ENCODE assay signal across 8 cellular contexts in the genomic region with DNA sequence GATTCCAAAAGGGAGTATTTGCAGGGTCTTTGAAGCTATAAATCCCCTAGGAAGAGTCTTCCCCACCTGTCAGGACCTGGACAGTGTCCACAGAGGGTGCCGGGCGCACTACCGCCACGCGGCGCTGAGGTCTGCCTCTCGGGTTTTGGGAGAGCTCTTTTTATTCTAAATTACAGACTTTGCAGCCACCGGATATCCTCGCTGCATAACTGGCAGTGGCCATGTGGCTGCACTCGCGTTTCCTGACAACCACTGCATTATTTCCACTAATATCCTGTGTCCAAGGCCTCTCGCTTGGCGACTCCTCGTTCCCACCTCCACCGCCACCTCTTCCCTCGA. TPM values are rescaled to one million over a fixed set of nuclear protein-coding genes. Genes with fewer than 3 reads are reported as not detected.
DNase-seq lines count a peak whose midpoint lies in the region; ATAC-seq and TF ChIP-seq lines count a peak whose summit lies in the region.

No MANE protein-coding gene starts in this region.

- no peaks in the 10 kb centered on the region for H3K9me2 ChIP-seq in GM23338 (ENCODE audit: insufficient read depth)

- no peak overlapping the region for H3K27ac ChIP-seq in GM23338 (ENCODE audit: low read depth)
- peak overlapping the region; percentile 90 for H3K27ac ChIP-seq in left ventricle myocardium inferior (replicated peaks)

- H3K27me3 ChIP-seq in GM23338 (ENCODE audit: insufficient read depth) (peaks cover 11% of the 10 kb centered on the region; the same call in 1 of the 2 replicates), left ventricle myocardium inferior (ENCODE audit: low read depth) (no peaks in the 10 kb centered on the region)

- peaks cover 9% of the 10 kb centered on the region; the same call in 1 of the 2 replicates for H3K36me3 ChIP-seq in GM23338 (ENCODE audit: insufficient read depth)
- no peaks in the 10 kb centered on the region for H3K36me3 ChIP-seq in left ventricle myocardium inferior

- H3K9me3 Mint-ChIP-seq in GM23338, result no peaks in the 10 kb centered on the region
- no peaks in the 10 kb centered on the region for H3K9me3 Mint-ChIP-seq in activated naive CD8-positive, alpha-beta T cell treated with anti-CD3 and anti-CD28 coated beads, Interleukin-2, amount 50 U/mL, for 24 hours

- H3K4me1 ChIP-seq in GM23338 (ENCODE audit: insufficient read depth), result peaks cover 31% of the 10 kb centered on the region
- H3K4me1 ChIP-seq in left ventricle myocardium inferior, result peaks cover 53% of the 10 kb centered on the region

- H3F3A ChIP-seq in GM23338 (replicated peaks; ENCODE audit: low read depth), result no peaks in the 10 kb centered on the region

- TF ChIP-seq CTCF in GM23338 (conservative IDR thresholded peaks at IDR 0.05; ENCODE audit: low read depth in 2 of 2), result no peak; a peak in 1 of 4 replicates
- peak; percentile 38 for TF ChIP-seq CTCF in left ventricle myocardium inferior (IDR thresholded peaks at IDR 0.05; ENCODE audit: borderline replicate concordance)

- peak overlapping the region; percentile 97 for H3K4me2 ChIP-seq in GM23338

- no peaks in the 10 kb centered on the region for H3K9me3 ChIP-seq in left ventricle myocardium inferior (replicated peaks)

- peaks cover 13% of the 10 kb centered on the region for H4K20me1 ChIP-seq in GM23338 (replicated peaks; ENCODE audit: insufficient read depth)

- peak; percentile 71 for DNase-seq in ELR (ENCODE audit: low read depth)
- peak; percentile 63 for DNase-seq in GM23338 (ENCODE audit: low spot score)
- peak; percentile 8 for DNase-seq in NCI-H2081 treated with DMSO at 0.1 percent for 48 hours (lab: John Stamatoyannopoulos, UW)
- DNase-seq in activated naive CD8-positive, alpha-beta T cell treated with anti-CD3 and anti-CD28 coated beads, Interleukin-2, amount 50 U/mL, for 24 hours, result peak; percentile 45
- peak; percentile 51 for DNase-seq in left ventricle myocardium inferior
- peak in 9 of 10 donors; percentile 36 to 88 (median 46) for DNase-seq in posterior cingulate gyrus
- no peak for DNase-seq in GM19240 (ENCODE audit: insufficient read length, low spot score)
- DNase-seq in cerebellum (ENCODE audit: low spot score), result no peak

- intact Hi-C loops in left ventricle myocardium inferior (cut with micrococcal nuclease), result loop anchor here (10.0 kb wide), 1 partner anchor 109 kb away; no protein-coding TSS in a partner anchor
- intact Hi-C loops in posterior cingulate gyrus (cut with DNase I), result loop anchor here (5.0 to 10.0 kb wide), 2 partner anchors 118 to 321 kb away; no protein-coding TSS in a partner anchor

- peak overlapping the region; percentile 100 for H2AFZ ChIP-seq in GM23338

- ATAC-seq in GM23338, result peak; percentile 41
- ATAC-seq in activated naive CD8-positive, alpha-beta T cell treated with anti-CD3 and anti-CD28 coated beads, Interleukin-2, amount 50 U/mL, for 24 hours, result peak; percentile 2

- peaks cover 8% of the 10 kb centered on the region for H3K27me3 Mint-ChIP-seq in GM23338 (ENCODE audit: insufficient read depth, low read depth, poor library complexity)
- H3K27me3 Mint-ChIP-seq in activated naive CD8-positive, alpha-beta T cell treated with anti-CD3 and anti-CD28 coated beads, Interleukin-2, amount 50 U/mL, for 24 hours, result no peaks in the 10 kb centered on the region

- H3K4me3 ChIP-seq in GM23338 (peak overlapping the region; percentile 95), left ventricle myocardium inferior (peak overlapping the region; percentile 93)

- H3K4me3 Mint-ChIP-seq in GM23338, result peak overlapping the region; percentile 84
- H3K4me3 Mint-ChIP-seq in activated naive CD8-positive, alpha-beta T cell treated with anti-CD3 and anti-CD28 coated beads, Interleukin-2, amount 50 U/mL, for 24 hours, result peak overlapping the region; percentile 87

- H3K27ac Mint-ChIP-seq in GM23338, result peak overlapping the region; percentile 79
- H3K27ac Mint-ChIP-seq in activated naive CD8-positive, alpha-beta T cell treated with anti-CD3 and anti-CD28 coated beads, Interleukin-2, amount 50 U/mL, for 24 hours, result peak overlapping the region; percentile 91

- H3K36me3 Mint-ChIP-seq in GM23338 (ENCODE audit: low read depth), result peaks cover 2% of the 10 kb centered on the region; the same call in 1 of the 3 replicates
- peaks cover 22% of the 10 kb centered on the region for H3K36me3 Mint-ChIP-seq in activated naive CD8-positive, alpha-beta T cell treated with anti-CD3 and anti-CD28 coated beads, Interleukin-2, amount 50 U/mL, for 24 hours (ENCODE audit: low read depth)

- peaks cover 38% of the 10 kb centered on the region for H3K79me2 ChIP-seq in GM23338 (replicated peaks; ENCODE audit: insufficient read depth)

- H3K4me1 Mint-ChIP-seq in GM23338, result peaks cover 27% of the 10 kb centered on the region
- H3K4me1 Mint-ChIP-seq in activated naive CD8-positive, alpha-beta T cell treated with anti-CD3 and anti-CD28 coated beads, Interleukin-2, amount 50 U/mL, for 24 hours, result peaks cover 48% of the 10 kb centered on the region

TF ChIP-seq in GM23338, 12 proteins besides CTCF, POLR2A, EP300 and RAD21 (continues in another document):
- TF ChIP-seq, protein P1, sequence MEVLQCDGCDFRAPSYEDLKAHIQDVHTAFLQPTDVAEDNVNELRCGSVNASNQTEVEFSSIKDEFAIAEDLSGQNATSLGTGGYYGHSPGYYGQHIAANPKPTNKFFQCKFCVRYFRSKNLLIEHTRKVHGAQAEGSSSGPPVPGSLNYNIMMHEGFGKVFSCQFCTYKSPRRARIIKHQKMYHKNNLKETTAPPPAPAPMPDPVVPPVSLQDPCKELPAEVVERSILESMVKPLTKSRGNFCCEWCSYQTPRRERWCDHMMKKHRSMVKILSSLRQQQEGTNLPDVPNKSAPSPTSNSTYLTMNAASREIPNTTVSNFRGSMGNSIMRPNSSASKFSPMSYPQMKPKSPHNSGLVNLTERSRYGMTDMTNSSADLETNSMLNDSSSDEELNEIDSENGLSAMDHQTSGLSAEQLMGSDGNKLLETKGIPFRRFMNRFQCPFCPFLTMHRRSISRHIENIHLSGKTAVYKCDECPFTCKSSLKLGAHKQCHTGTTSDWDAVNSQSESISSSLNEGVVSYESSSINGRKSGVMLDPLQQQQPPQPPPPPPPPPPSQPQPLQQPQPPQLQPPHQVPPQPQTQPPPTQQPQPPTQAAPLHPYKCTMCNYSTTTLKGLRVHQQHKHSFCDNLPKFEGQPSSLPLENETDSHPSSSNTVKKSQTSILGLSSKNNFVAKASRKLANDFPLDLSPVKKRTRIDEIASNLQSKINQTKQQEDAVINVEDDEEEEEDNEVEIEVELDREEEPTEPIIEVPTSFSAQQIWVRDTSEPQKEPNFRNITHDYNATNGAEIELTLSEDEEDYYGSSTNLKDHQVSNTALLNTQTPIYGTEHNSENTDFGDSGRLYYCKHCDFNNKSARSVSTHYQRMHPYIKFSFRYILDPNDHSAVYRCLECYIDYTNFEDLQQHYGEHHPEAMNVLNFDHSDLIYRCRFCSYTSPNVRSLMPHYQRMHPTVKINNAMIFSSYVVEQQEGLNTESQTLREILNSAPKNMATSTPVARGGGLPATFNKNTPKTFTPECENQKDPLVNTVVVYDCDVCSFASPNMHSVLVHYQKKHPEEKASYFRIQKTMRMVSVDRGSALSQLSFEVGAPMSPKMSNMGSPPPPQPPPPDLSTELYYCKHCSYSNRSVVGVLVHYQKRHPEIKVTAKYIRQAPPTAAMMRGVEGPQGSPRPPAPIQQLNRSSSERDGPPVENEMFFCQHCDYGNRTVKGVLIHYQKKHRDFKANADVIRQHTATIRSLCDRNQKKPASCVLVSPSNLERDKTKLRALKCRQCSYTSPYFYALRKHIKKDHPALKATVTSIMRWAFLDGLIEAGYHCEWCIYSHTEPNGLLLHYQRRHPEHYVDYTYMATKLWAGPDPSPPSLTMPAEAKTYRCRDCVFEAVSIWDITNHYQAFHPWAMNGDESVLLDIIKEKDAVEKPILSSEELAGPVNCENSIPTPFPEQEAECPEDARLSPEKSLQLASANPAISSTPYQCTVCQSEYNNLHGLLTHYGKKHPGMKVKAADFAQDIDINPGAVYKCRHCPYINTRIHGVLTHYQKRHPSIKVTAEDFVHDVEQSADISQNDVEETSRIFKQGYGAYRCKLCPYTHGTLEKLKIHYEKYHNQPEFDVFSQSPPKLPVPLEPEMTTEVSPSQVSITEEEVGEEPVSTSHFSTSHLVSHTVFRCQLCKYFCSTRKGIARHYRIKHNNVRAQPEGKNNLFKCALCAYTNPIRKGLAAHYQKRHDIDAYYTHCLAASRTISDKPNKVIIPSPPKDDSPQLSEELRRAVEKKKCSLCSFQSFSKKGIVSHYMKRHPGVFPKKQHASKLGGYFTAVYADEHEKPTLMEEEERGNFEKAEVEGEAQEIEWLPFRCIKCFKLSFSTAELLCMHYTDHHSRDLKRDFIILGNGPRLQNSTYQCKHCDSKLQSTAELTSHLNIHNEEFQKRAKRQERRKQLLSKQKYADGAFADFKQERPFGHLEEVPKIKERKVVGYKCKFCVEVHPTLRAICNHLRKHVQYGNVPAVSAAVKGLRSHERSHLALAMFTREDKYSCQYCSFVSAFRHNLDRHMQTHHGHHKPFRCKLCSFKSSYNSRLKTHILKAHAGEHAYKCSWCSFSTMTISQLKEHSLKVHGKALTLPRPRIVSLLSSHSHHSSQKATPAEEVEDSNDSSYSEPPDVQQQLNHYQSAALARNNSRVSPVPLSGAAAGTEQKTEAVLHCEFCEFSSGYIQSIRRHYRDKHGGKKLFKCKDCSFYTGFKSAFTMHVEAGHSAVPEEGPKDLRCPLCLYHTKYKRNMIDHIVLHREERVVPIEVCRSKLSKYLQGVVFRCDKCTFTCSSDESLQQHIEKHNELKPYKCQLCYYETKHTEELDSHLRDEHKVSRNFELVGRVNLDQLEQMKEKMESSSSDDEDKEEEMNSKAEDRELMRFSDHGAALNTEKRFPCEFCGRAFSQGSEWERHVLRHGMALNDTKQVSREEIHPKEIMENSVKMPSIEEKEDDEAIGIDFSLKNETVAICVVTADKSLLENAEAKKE (CRISPR knock-in tag; IDR thresholded peaks at IDR 0.05), result no peak
- TF ChIP-seq EZH2phosphoT487 (IDR thresholded peaks at IDR 0.05; ENCODE audit: unreplicated experiment), result no peak

RNA-seq across cellular contexts. Expression of a gene that starts 0.6 kb away (rescaled TPM):
- total RNA-seq in GM23338 (2014; rRNA removed; shearing (Covaris generic)), result 32.2 and 35.0 TPM in 2 replicates
- polyA plus RNA-seq in GM23338 (2016; fragmentation: Nextera tagmentation; extraction: Ambion mirVana), result 11.1 TPM in 2 replicates
- total RNA-seq in left ventricle myocardium inferior (14.9 TPM), cerebellum (35.9 TPM)

Comparison
In these comparisons a context has a peak if more than half of its experiments do, and no peak if none do; other contexts are left out.
1. DNase-seq: peak in ELR (single experiment), GM23338 (single experiment), NCI-H2081 treated with DMSO at 0.1 percent for 48 hours (single experiment), activated naive CD8-positive, alpha-beta T cell treated with anti-CD3 and anti-CD28 coated beads, Interleukin-2, amount 50 U/mL, for 24 hours (single experiment), left ventricle myocardium inferior (single experiment) and posterior cingulate gyrus (9 of 10); none in GM19240 (single experiment) and cerebellum (single experiment).